Comparison of ENCODE assay signal across 25 cellular contexts in the genomic region with DNA sequence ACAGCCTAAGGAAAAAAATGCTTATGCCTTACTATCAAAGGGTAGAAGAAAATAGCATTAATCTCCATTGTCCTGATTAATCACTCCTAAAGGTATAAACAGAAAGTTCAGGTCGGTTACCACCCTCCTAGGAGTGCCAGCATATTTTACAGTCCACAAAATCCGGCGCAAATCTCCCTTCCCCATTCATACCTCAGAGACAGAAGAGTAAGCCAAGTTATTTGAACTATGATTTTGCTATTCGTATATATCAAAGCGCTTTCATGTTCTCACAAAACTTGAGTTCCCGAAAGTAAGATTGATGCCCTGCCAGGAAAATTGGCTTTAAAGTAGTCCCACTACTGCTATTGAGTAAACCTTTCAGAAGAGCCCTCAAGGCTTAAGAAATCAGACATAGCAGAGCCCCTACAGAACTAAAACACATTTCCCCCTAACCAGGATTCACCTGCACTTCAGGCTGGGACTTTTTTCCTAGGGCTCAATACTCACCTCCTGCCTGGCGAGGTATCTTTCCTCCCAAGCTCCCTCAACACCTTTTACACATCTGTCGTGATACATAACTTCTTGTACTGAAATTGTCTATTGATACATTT. TPM values are rescaled to one million over a fixed set of nuclear protein-coding genes. Genes with fewer than 3 reads are reported as not detected.
"Had no signal": no experiment of that assay in that cellular context is flagged by ENCODE, and none has a peak within 500 bp of the region (broad histone marks: within the 10 kb centered on the region; RNA-seq: fewer than 3 reads in every experiment).

No MANE protein-coding gene starts in this region.

- H3K27ac Mint-ChIP-seq: naive thymus-derived CD4-positive, alpha-beta T cell; nephron; neural progenitor cell; stimulated activated naive B cell treated with anti-CD40 and anti-IgM and Interleukin-4, amounts not matched to agents 10 μg/mL and 1 μg/mL and 100 μg/mL, for 72 hours; stimulated activated naive CD8-positive, alpha-beta T cell treated with anti-CD3 and anti-CD28 coated beads, Interleukin-15, Interleukin-2, amounts not matched to agents 100 ng/mL and 50 ng/mL, for 24 hours had no signal

- H3K9me3 ChIP-seq: esophagus muscularis mucosa, gastroesophageal sphincter, heart left ventricle, prostate gland, right atrium auricular region, thoracic aorta, tibial nerve had no signal

- H3K36me3 Mint-ChIP-seq: neural progenitor cell; stimulated activated naive B cell treated with anti-CD40 and anti-IgM and Interleukin-4, amounts not matched to agents 10 μg/mL and 1 μg/mL and 100 μg/mL, for 72 hours had no signal

- H3K79me2 ChIP-seq: hepatocyte had no signal

- DNase-seq: caudate nucleus; cerebellar nuclear complex; effector memory CD4-positive, alpha-beta T cell; foreskin keratinocyte; heart left ventricle; kidney glomerular epithelial cell; mesenchymal stem cell; naive thymus-derived CD4-positive, alpha-beta T cell; stimulated activated CD4-positive, alpha-beta T cell treated with anti-CD3 and anti-CD28 coated beads, Interleukin-15, amount 100 ng/mL, for 24 hours; stimulated activated CD4-positive, alpha-beta T cell treated with anti-CD3 and anti-CD28 coated beads, Interleukin-2, amount 100 ng/mL, for 48 hours; stimulated activated naive B cell treated with anti-CD40 and anti-IgM and Interleukin-4, amounts not matched to agents 10 μg/mL and 1 μg/mL and 100 μg/mL, for 72 hours had no signal

- H3K4me1 Mint-ChIP-seq: naive thymus-derived CD4-positive, alpha-beta T cell; nephron; neural progenitor cell; stimulated activated naive B cell treated with anti-CD40 and anti-IgM and Interleukin-4, amounts not matched to agents 10 μg/mL and 1 μg/mL and 100 μg/mL, for 72 hours had no signal

- H3K9me3 Mint-ChIP-seq: naive thymus-derived CD4-positive, alpha-beta T cell; nephron; neural progenitor cell; stimulated activated naive B cell treated with anti-CD40 and anti-IgM and Interleukin-4, amounts not matched to agents 10 μg/mL and 1 μg/mL and 100 μg/mL, for 72 hours; stimulated activated naive CD8-positive, alpha-beta T cell treated with anti-CD3 and anti-CD28 coated beads, Interleukin-15, Interleukin-2, amounts not matched to agents 100 ng/mL and 50 ng/mL, for 24 hours had no signal

- H3K27ac ChIP-seq: esophagus muscularis mucosa, foreskin keratinocyte, gastroesophageal sphincter, heart left ventricle, hepatocyte, neural progenitor cell, prostate gland, right atrium auricular region, skin epidermis, thoracic aorta had no signal

- H3K36me3 ChIP-seq: esophagus muscularis mucosa, gastroesophageal sphincter, heart left ventricle, neural progenitor cell, prostate gland, right atrium auricular region, thoracic aorta, tibial nerve had no signal

- H2AFZ ChIP-seq: hepatocyte, neural progenitor cell had no signal

- H3K4me3 ChIP-seq: esophagus muscularis mucosa, gastroesophageal sphincter, heart left ventricle, hepatocyte, neural progenitor cell, prostate gland, right atrium auricular region, skin epidermis, thoracic aorta, tibial nerve had no signal

- ATAC-seq: foreskin keratinocyte; gastroesophageal sphincter; heart left ventricle; naive thymus-derived CD4-positive, alpha-beta T cell; stimulated activated naive B cell treated with anti-CD40 and anti-IgM and Interleukin-4, amounts not matched to agents 10 μg/mL and 1 μg/mL and 100 μg/mL, for 72 hours had no signal

- H3K4me3 Mint-ChIP-seq: naive thymus-derived CD4-positive, alpha-beta T cell; nephron; neural progenitor cell; stimulated activated naive B cell treated with anti-CD40 and anti-IgM and Interleukin-4, amounts not matched to agents 10 μg/mL and 1 μg/mL and 100 μg/mL, for 72 hours; stimulated activated naive CD8-positive, alpha-beta T cell treated with anti-CD3 and anti-CD28 coated beads, Interleukin-15, Interleukin-2, amounts not matched to agents 100 ng/mL and 50 ng/mL, for 24 hours had no signal

- H3K4me2 ChIP-seq: hepatocyte, neural progenitor cell had no signal

- H3K4me1 ChIP-seq: esophagus muscularis mucosa, foreskin keratinocyte, gastroesophageal sphincter, heart left ventricle, neural progenitor cell, prostate gland, right atrium auricular region had no signal

- FAIRE-seq: bronchial epithelial cell, endothelial cell of umbilical vein, islet of Langerhans had no signal

- H3K27me3 ChIP-seq: foreskin keratinocyte, gastroesophageal sphincter, hepatocyte, neural progenitor cell, right atrium auricular region, tibial nerve had no signal

- H3K9ac ChIP-seq: neural progenitor cell had no signal

RNA-seq across cellular contexts. Expression of gene TRIM36, which starts 21.8 kb away (rescaled TPM):
- polyA plus RNA-seq: naive thymus-derived CD4-positive, alpha-beta T cell had no signal
